8 cellular contexts compared by ENCODE assay signal in genomic region chr14:24141030-24141880, GRCh38. TPM values are rescaled to one million over a fixed set of nuclear protein-coding genes. Genes with fewer than 3 reads are reported as not detected.
DNase-seq lines count a peak whose midpoint lies in the region; ATAC-seq and TF ChIP-seq lines count a peak whose summit lies in the region.

EMC9 (minus strand) TSS chr14:24141591; CDS start chr14:24141304, 287 bp downstream.

- H3K27me3 ChIP-seq in layer of hippocampus (ENCODE audit: control insufficient read depth, insufficient read depth, low read length) = no peaks in the 10 kb centered on the region

- H3K4me1 Mint-ChIP-seq in activated CD4-positive, alpha-beta T cell treated with anti-CD3 and anti-CD28 coated beads, Interleukin-2, amount 10 ng/mL, durations not matched to agents 24 days and 14 days = peaks cover 69% of the 10 kb centered on the region

- H3K27me3 Mint-ChIP-seq in activated CD4-positive, alpha-beta T cell treated with anti-CD3 and anti-CD28 coated beads, Interleukin-2, amount 10 ng/mL, durations not matched to agents 24 days and 14 days = no peaks in the 10 kb centered on the region

- ATAC-seq in GM19324 (IDR thresholded peaks at IDR 0.05; ENCODE audit: low FRiP score, unreplicated experiment) = peak; percentile 89
- ATAC-seq in HG03469 (IDR thresholded peaks at IDR 0.05; ENCODE audit: unreplicated experiment) = peak; percentile 71

- H3K27ac Mint-ChIP-seq in activated CD4-positive, alpha-beta T cell treated with anti-CD3 and anti-CD28 coated beads, Interleukin-2, amount 10 ng/mL, durations not matched to agents 24 days and 14 days = peak within 1 kb of the TSS; percentile 94

- H3K36me3 Mint-ChIP-seq in activated CD4-positive, alpha-beta T cell treated with anti-CD3 and anti-CD28 coated beads, Interleukin-2, amount 10 ng/mL, durations not matched to agents 24 days and 14 days (ENCODE audit: low read depth) = peaks cover 83% of the 10 kb centered on the region

- peak within 1 kb of the TSS; percentile 94 for H3K4me3 Mint-ChIP-seq in activated CD4-positive, alpha-beta T cell treated with anti-CD3 and anti-CD28 coated beads, Interleukin-2, amount 10 ng/mL, durations not matched to agents 24 days and 14 days

- DNase-seq in C1 segment of cervical spinal cord (lab: John Stamatoyannopoulos, UW) (peak; percentile 90 to 99 (median 98)), NCI-H526 treated with DMSO at 0.1 percent for 48 hours (lab: John Stamatoyannopoulos, UW) (peak; percentile 99), coronary artery (ENCODE audit: low spot score) (peak; percentile 100)
- DNase-seq in activated CD4-positive, alpha-beta T cell treated with anti-CD3 and anti-CD28 coated beads, Interleukin-2, amount 10 ng/mL, durations not matched to agents 24 days and 14 days = peak; percentile 100
- peak; percentile 99 for DNase-seq in stimulated activated CD4-positive, alpha-beta T cell treated with anti-CD3 and anti-CD28 coated beads, Interleukin-1b, Interleukin-23, amount 100 ng/mL, for 4 hours (ENCODE audit: low read depth in 2 of 2)

- intact Hi-C loops in activated CD4-positive, alpha-beta T cell treated with anti-CD3 and anti-CD28 coated beads, Interleukin-2, amount 10 ng/mL, durations not matched to agents 24 days and 14 days (cut with micrococcal nuclease) = loop anchor here (1.0 kb wide), 3 partner anchors 20 to 72 kb away; partner anchors contain the start of genes CHMP4A, DCAF11, IRF9 and NRL

- H3K9me3 Mint-ChIP-seq in activated CD4-positive, alpha-beta T cell treated with anti-CD3 and anti-CD28 coated beads, Interleukin-2, amount 10 ng/mL, durations not matched to agents 24 days and 14 days = no peaks in the 10 kb centered on the region

- TF ChIP-seq CTCF in coronary artery (IDR thresholded peaks at IDR 0.05) = peak; percentile 23

- H3K27ac ChIP-seq in coronary artery = peak within 1 kb of the TSS; percentile 88 to 91
- peak within 1 kb of the TSS; percentile 92 for H3K27ac ChIP-seq in layer of hippocampus (ENCODE audit: low read depth, low read length)

- peak within 1 kb of the TSS; percentile 73 for H3K4me3 ChIP-seq in coronary artery

RNA-seq across cellular contexts. Expression of gene EMC9, which starts in this region (rescaled TPM):
- 26.6 and 30.3 TPM in 2 replicates for total RNA-seq in activated CD4-positive, alpha-beta T cell treated with anti-CD3 and anti-CD28 coated beads, Interleukin-2, amount 10 ng/mL, durations not matched to agents 24 days and 14 days

Comparison
In these comparisons a context has a peak if more than half of its experiments do, and no peak if none do; other contexts are left out.
1. Peak in every context shown above with its lines: DNase-seq, ATAC-seq, H3K4me3 ChIP-seq and H3K27ac ChIP-seq.